28 cellular contexts compared by ENCODE assay signal in the genomic region with DNA sequence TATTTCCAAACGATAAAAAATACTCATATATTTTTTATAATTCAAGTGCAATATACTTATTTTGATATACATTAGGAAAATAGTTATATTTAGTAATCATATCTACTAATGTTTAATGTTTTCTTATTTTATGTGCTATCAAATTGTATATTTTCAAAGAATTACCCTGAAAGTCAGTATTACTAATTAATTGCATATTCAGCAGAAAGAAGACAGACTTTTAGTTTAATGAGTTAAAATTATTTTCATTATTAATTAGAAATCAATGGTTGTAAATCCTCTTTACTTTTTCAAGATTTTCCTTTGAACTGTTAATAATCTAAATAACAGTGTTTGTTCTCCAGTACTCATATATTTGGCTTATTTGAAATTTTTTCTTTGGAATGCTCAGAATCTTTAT.
"Had no signal": no experiment of that assay in that cellular context is flagged by ENCODE, and none has a peak within 500 bp of the region (broad histone marks: within the 10 kb centered on the region; RNA-seq: fewer than 3 reads in every experiment).

No MANE protein-coding gene starts in this region.

- H3K36me3 ChIP-seq: left ventricle myocardium inferior, neural progenitor cell, neutrophil, ovary, prostate gland, sigmoid colon, spleen, suprapubic skin, thoracic aorta, tibial artery, upper lobe of right lung had no signal

- H2AFZ ChIP-seq: neural progenitor cell had no signal

- H3K9me3 ChIP-seq: neutrophil, ovary, prostate gland, sigmoid colon, spleen, suprapubic skin, thoracic aorta, tibial artery, upper lobe of right lung had no signal

- H3K9ac ChIP-seq: neural progenitor cell had no signal

- H3K4me1 ChIP-seq: left ventricle myocardium inferior, neural progenitor cell, prostate gland, sigmoid colon, spleen, suprapubic skin, tibial artery, upper lobe of right lung had no signal

- H3K27ac ChIP-seq: left ventricle myocardium inferior, neural progenitor cell, neutrophil, ovary, prostate gland, sigmoid colon, spleen, suprapubic skin, thoracic aorta, tibial artery, upper lobe of right lung had no signal

- FAIRE-seq: islet of Langerhans, small intestine, urothelium cell line had no signal

- DNase-seq: hypothalamus; immature natural killer cell; left ventricle myocardium inferior; mesendoderm; naive B cell; natural killer cell; nephron progenitor cell; occipital lobe; ovary; retina; right cardiac atrium; sigmoid colon; small intestine; spleen; stimulated activated CD4-positive, alpha-beta T cell treated with anti-CD3 and anti-CD28 coated beads, Interleukin-4, amount 100 ng/mL, for 24 hours; stimulated activated naive CD4-positive, alpha-beta T cell; tibial artery; trophoblast cell; upper lobe of right lung had no signal

- H3K4me3 ChIP-seq: left ventricle myocardium inferior, lung, neural progenitor cell, ovary, prostate gland, sigmoid colon, spleen, suprapubic skin, thoracic aorta, tibial artery, upper lobe of right lung had no signal

- ATAC-seq: natural killer cell; right cardiac atrium; stimulated activated effector memory CD8-positive, alpha-beta T cell treated with anti-CD3 and anti-CD28 coated beads, Interleukin-12 subunit alpha, Interleukin-12 subunit beta, amount 100 ng/mL, for 72 hours; upper lobe of right lung had no signal

- H3K27me3 ChIP-seq: neural progenitor cell, neutrophil, ovary, sigmoid colon, spleen, suprapubic skin, tibial artery, upper lobe of right lung had no signal

- H3K4me2 ChIP-seq: neural progenitor cell had no signal
